ENCODE assay signal across 37 cellular contexts in genomic region chr16:62010186-62010585, GRCh38. TPM values are rescaled to one million over a fixed set of nuclear protein-coding genes. Genes with fewer than 3 reads are reported as not detected.
"Had no signal": no experiment of that assay in that cellular context is flagged by ENCODE, and none has a peak within 500 bp of the region (broad histone marks: within the 10 kb centered on the region; RNA-seq: fewer than 3 reads in every experiment).

No MANE protein-coding gene starts in this region.

- FAIRE-seq: endometrium, endothelial cell of umbilical vein had no signal

- H3K27ac ChIP-seq: adrenal gland, body of pancreas, colonic mucosa, epithelial cell of prostate, esophagus squamous epithelium, gastroesophageal sphincter had no signal

- H3K36me3 ChIP-seq: adrenal gland, colonic mucosa, esophagus squamous epithelium, gastroesophageal sphincter had no signal

- DNase-seq: activated CD4-positive, alpha-beta memory T cell treated with anti-CD3 and anti-CD28 coated beads for 36 hours; activated CD4-positive, alpha-beta T cell treated with anti-CD3 and anti-CD28 coated beads for 36 hours; activated CD4-positive, alpha-beta T cell treated with anti-CD3 and anti-CD28 coated beads, Interleukin-2, amount 10 ng/mL, durations not matched to agents 24 days and 14 days; activated CD4-positive, CD25-positive, alpha-beta regulatory T cell; activated CD4-positive, CD25-positive, alpha-beta regulatory T cell treated with anti-CD3 and anti-CD28 coated beads, Interleukin-2, amount 50 U/mL, for 72 hours; activated CD8-positive, alpha-beta memory T cell treated with anti-CD3 and anti-CD28 coated beads, Interleukin-2, amount 10 ng/mL, durations not matched to agents 7 days and 5 days; activated CD8-positive, alpha-beta memory T cell treated with anti-CD3 and anti-CD28 coated beads, Interleukin-2, amount 50 U/mL, for 4 hours; activated CD8-positive, alpha-beta T cell treated with anti-CD3 and anti-CD28 coated beads, Interleukin-2, amount 10 ng/mL, durations not matched to agents 7 days and 5 days; activated effector memory CD4-positive, alpha-beta T cell treated with anti-CD3 and anti-CD28 coated beads, Interleukin-2, amount 50 U/mL, for 16 hours; activated naive CD4-positive, alpha-beta T cell treated with anti-CD3 and anti-CD28 coated beads for 36 hours; activated naive CD8-positive, alpha-beta T cell treated with anti-CD3 and anti-CD28 coated beads for 36 hours; activated naive CD8-positive, alpha-beta T cell treated with anti-CD3 and anti-CD28 coated beads, Interleukin-2, amount 50 U/mL, for 24 hours; activated T-cell treated with anti-CD3 and anti-CD28 coated beads, Interleukin-2, amount 50 U/mL, for 1 hour; activated T-cell treated with anti-CD3 and anti-CD28 coated beads, Interleukin-2, amount 50 U/mL, for 48 hours; adrenal gland; amygdala; aorta; body of pancreas; central memory CD4-positive, alpha-beta T cell; cerebellar nuclear complex; colonic mucosa; effector CD8-positive, alpha-beta T cell; esophagus squamous epithelium; foreskin melanocyte; T-helper 1 cell; T-helper 17 cell; T1000 had no signal

- H3K27me3 ChIP-seq: adrenal gland, body of pancreas, colonic mucosa, esophagus squamous epithelium, gastroesophageal sphincter had no signal

- H3K4me3 ChIP-seq: adrenal gland, body of pancreas, colonic mucosa, esophagus squamous epithelium, gastroesophageal sphincter had no signal

- H3K9me3 ChIP-seq: adrenal gland, body of pancreas, colonic mucosa, esophagus squamous epithelium, gastroesophageal sphincter had no signal

- H3K4me1 ChIP-seq: adrenal gland, body of pancreas, colonic mucosa, esophagus squamous epithelium, gastroesophageal sphincter had no signal

RNA-seq across cellular contexts. Expression of gene CDH8, which starts 26.1 kb away (rescaled TPM):
- total RNA-seq: activated CD4-positive, alpha-beta memory T cell treated with anti-CD3 and anti-CD28 coated beads for 36 hours; activated CD4-positive, alpha-beta T cell treated with anti-CD3 and anti-CD28 coated beads for 36 hours; activated CD8-positive, alpha-beta memory T cell treated with anti-CD3 and anti-CD28 coated beads for 36 hours; activated CD8-positive, alpha-beta memory T cell treated with anti-CD3 and anti-CD28 coated beads, Interleukin-2, amount 10 ng/mL, durations not matched to agents 7 days and 5 days; activated CD8-positive, alpha-beta T cell treated with anti-CD3 and anti-CD28 coated beads, Interleukin-2, amount 10 ng/mL, durations not matched to agents 7 days and 5 days; activated naive CD4-positive, alpha-beta T cell treated with anti-CD3 and anti-CD28 coated beads for 36 hours; activated naive CD8-positive, alpha-beta T cell treated with anti-CD3 and anti-CD28 coated beads for 36 hours; activated T-helper 1 cell treated with anti-CD3 and anti-CD28 coated beads, Interleukin-12 subunit alpha, Interleukin-12 subunit beta, Interleukin-2, Interleukin-4 antibody, amounts not matched to agents 30 ng/mL and 10 ng/mL and 1 ng/mL, durations not matched to agents 14 hours and 24 hours and 36 hours; activated T-helper 2 cell treated with anti-CD3 and anti-CD28 coated beads, Interferon-gamma antibody, Interleukin-2, Interleukin-4, amounts not matched to agents 10 μg/mL and 5 μg/mL and 100 μg/mL, durations not matched to agents 14 hours and 24 hours and 36 hours; adrenal gland; body of pancreas; dermis microvascular lymphatic vessel endothelial cell; endothelial cell of umbilical vein; fibroblast of lung; fibroblast of villous mesenchyme; T-helper 17 cell had no signal
- polyA plus RNA-seq: endothelial cell of umbilical vein, fibroblast of lung had no signal
